Comparison of ENCODE assay signal across 24 cellular contexts in genomic region chr2:98692090-98692991, GRCh38. TPM values are rescaled to one million over a fixed set of nuclear protein-coding genes. Genes with fewer than 3 reads are reported as not detected.
DNase-seq lines count a peak whose midpoint lies in the region; ATAC-seq, FAIRE-seq and TF ChIP-seq lines count a peak whose summit lies in the region.
"Had no signal": no experiment of that assay in that cellular context is flagged by ENCODE, and none has a peak within 500 bp of the region (broad histone marks: within the 10 kb centered on the region; RNA-seq: fewer than 3 reads in every experiment).

No MANE protein-coding gene starts in this region.

- ATAC-seq in activated CD8-positive, alpha-beta T cell treated with anti-CD3 and anti-CD28 coated beads for 36 hours, result peak; percentile 67
- peak; percentile 87 for ATAC-seq in stimulated activated naive CD8-positive, alpha-beta T cell treated with anti-CD3 and anti-CD28 coated beads, Interleukin-15, amount 100 ng/mL, for 72 hours
- ATAC-seq: gastroesophageal sphincter; K562; stimulated activated naive B cell treated with anti-CD40 and anti-IgM and Interleukin-4, amounts not matched to agents 10 μg/mL and 1 μg/mL and 100 μg/mL, for 72 hours had no signal

- H3K36me3 Mint-ChIP-seq in activated CD8-positive, alpha-beta T cell treated with anti-CD3 and anti-CD28 coated beads for 36 hours (ENCODE audit: low read depth), result peaks cover 18% of the 10 kb centered on the region
- H3K36me3 Mint-ChIP-seq: stimulated activated naive B cell treated with anti-CD40 and anti-IgM and Interleukin-4, amounts not matched to agents 10 μg/mL and 1 μg/mL and 100 μg/mL, for 72 hours had no signal

- H3K27ac ChIP-seq in endothelial cell of umbilical vein (ENCODE audit: insufficient read depth, low read depth, low read length) (peak overlapping the region; percentile 46), dorsolateral prefrontal cortex (peak overlapping the region in 5 of 59 donors; percentile 18 to 77 (median 61)), Karpas-422 (ENCODE audit: low read length) (no peak overlapping the region)
- H3K27ac ChIP-seq: esophagus muscularis mucosa, gastroesophageal sphincter, psoas muscle, skin epidermis, tibial nerve, WERI-Rb-1 had no signal

- H3K4me3 Mint-ChIP-seq in activated CD8-positive, alpha-beta T cell treated with anti-CD3 and anti-CD28 coated beads for 36 hours, result peak overlapping the region; percentile 50
- peak overlapping the region; percentile 67 to 74 for H3K4me3 Mint-ChIP-seq in stimulated activated naive CD8-positive, alpha-beta T cell treated with anti-CD3 and anti-CD28 coated beads, Interleukin-15, amount 100 ng/mL, for 72 hours
- H3K4me3 Mint-ChIP-seq: stimulated activated naive B cell treated with anti-CD40 and anti-IgM and Interleukin-4, amounts not matched to agents 10 μg/mL and 1 μg/mL and 100 μg/mL, for 72 hours had no signal

- FAIRE-seq in endothelial cell of umbilical vein (lab: Jason Lieb, UNC), result no peak
- FAIRE-seq: G401.6, K562, keratinocyte had no signal

- no TSS peak for BruUV-seq in endothelial cell of umbilical vein (replicated peaks; lab: Mats Ljungman, UMichigan)

- no peak overlapping the region for H3K9ac ChIP-seq in endothelial cell of umbilical vein (replicated peaks; ENCODE audit: extremely low read depth, insufficient read depth, low read length)
- H3K9ac ChIP-seq in Karpas-422 (ENCODE audit: low read length), result no peak overlapping the region

- H3K4me1 ChIP-seq in endothelial cell of umbilical vein (ENCODE audit: control insufficient read depth, extremely low read depth, insufficient read depth, low read length) (peaks cover 14% of the 10 kb centered on the region), Karpas-422 (ENCODE audit: low read length) (no peaks in the 10 kb centered on the region)
- H3K4me1 ChIP-seq: psoas muscle had no signal

- no peaks in the 10 kb centered on the region for H3K9me1 ChIP-seq in endothelial cell of umbilical vein (replicated peaks; ENCODE audit: control insufficient read depth, extremely low read depth, insufficient read depth, low read length)

- H3K4me2 ChIP-seq in endothelial cell of umbilical vein (ENCODE audit: insufficient read depth, low read length), result no peak overlapping the region
- no peak overlapping the region for H3K4me2 ChIP-seq in Karpas-422 (ENCODE audit: low read depth, low read length, poor library complexity, severe bottlenecking)

- no peak for TF ChIP-seq POLR2A in endothelial cell of umbilical vein (IDR thresholded peaks at IDR 0.05; ENCODE audit: low read depth, low read length)

- peaks cover 82% of the 10 kb centered on the region for H3K4me1 Mint-ChIP-seq in activated CD8-positive, alpha-beta T cell treated with anti-CD3 and anti-CD28 coated beads for 36 hours (ENCODE audit: low read depth)
- H3K4me1 Mint-ChIP-seq in stimulated activated naive CD8-positive, alpha-beta T cell treated with anti-CD3 and anti-CD28 coated beads, Interleukin-15, amount 100 ng/mL, for 72 hours, result peaks cover 88% of the 10 kb centered on the region

- H3K79me2 ChIP-seq in endothelial cell of umbilical vein (ENCODE audit: control insufficient read depth, insufficient read depth, low read length), result peaks cover 84% of the 10 kb centered on the region
- no peaks in the 10 kb centered on the region for H3K79me2 ChIP-seq in Karpas-422 (ENCODE audit: low read length)

- H3K4me3 ChIP-seq in endothelial cell of umbilical vein (replicated peaks in 1 of 3; ENCODE audit: insufficient read depth in 1 of 3, low read depth in 1 of 3, low read length in 3 of 3) (no peak overlapping the region), dorsolateral prefrontal cortex (no peak overlapping the region), Karpas-422 (ENCODE audit: low read length) (no peak overlapping the region)
- H3K4me3 ChIP-seq: esophagus muscularis mucosa, gastroesophageal sphincter, K562, lung, psoas muscle, skin epidermis, tibial nerve had no signal

- H3K27me3 Mint-ChIP-seq in activated CD8-positive, alpha-beta T cell treated with anti-CD3 and anti-CD28 coated beads for 36 hours, result no peaks in the 10 kb centered on the region
- H3K27me3 Mint-ChIP-seq in stimulated activated naive CD8-positive, alpha-beta T cell treated with anti-CD3 and anti-CD28 coated beads, Interleukin-15, amount 100 ng/mL, for 72 hours, result no peaks in the 10 kb centered on the region
- H3K27me3 Mint-ChIP-seq: stimulated activated naive B cell treated with anti-CD40 and anti-IgM and Interleukin-4, amounts not matched to agents 10 μg/mL and 1 μg/mL and 100 μg/mL, for 72 hours had no signal

- no peaks in the 10 kb centered on the region for H3K36me3 ChIP-seq in endothelial cell of umbilical vein (ENCODE audit: control insufficient read depth in 2 of 2, extremely low read depth in 1 of 2, insufficient read depth in 2 of 2, low read length in 2 of 2)
- no peaks in the 10 kb centered on the region for H3K36me3 ChIP-seq in Karpas-422 (ENCODE audit: insufficient read depth, low read length)
- H3K36me3 ChIP-seq: esophagus muscularis mucosa, gastroesophageal sphincter, tibial nerve, WERI-Rb-1 had no signal

- no peaks in the 10 kb centered on the region for H3K27me3 ChIP-seq in endothelial cell of umbilical vein (ENCODE audit: control insufficient read depth in 2 of 2, insufficient read depth in 2 of 2, low read length in 2 of 2)
- H3K27me3 ChIP-seq in dorsolateral prefrontal cortex, result no peaks in the 10 kb centered on the region
- no peaks in the 10 kb centered on the region for H3K27me3 ChIP-seq in Karpas-422 (ENCODE audit: low read length)
- H3K27me3 ChIP-seq: esophagus muscularis mucosa, gastroesophageal sphincter, tibial nerve had no signal

- no peaks in the 10 kb centered on the region; the same call in 1 of the 2 replicates for H3K9me2 ChIP-seq in Karpas-422 (replicated peaks; ENCODE audit: insufficient read depth, low read length)

- POLR2A ChIA-PET in activated CD8-positive, alpha-beta T cell treated with anti-CD3 and anti-CD28 coated beads for 36 hours (lab: Charles Lee), result interaction anchor here (0.7 to 1.1 kb wide), 4 partner anchors 15 to 948 kb away, joined by 3 to 4 read pairs (median 3); no protein-coding TSS in a partner anchor
- POLR2A ChIA-PET in endothelial cell of umbilical vein (lab: Charles Lee), result no interaction called here

- H2AFZ ChIP-seq in endothelial cell of umbilical vein (ENCODE audit: low read depth, low read length), result no peak overlapping the region
- no peak overlapping the region for H2AFZ ChIP-seq in Karpas-422 (ENCODE audit: low read length)

- no peaks in the 10 kb centered on the region for H3K9me3 ChIP-seq in endothelial cell of umbilical vein (replicated peaks; ENCODE audit: control insufficient read depth, insufficient read depth, low read length)
- H3K9me3 ChIP-seq in Karpas-422 (ENCODE audit: low read length), result no peaks in the 10 kb centered on the region
- H3K9me3 ChIP-seq: esophagus muscularis mucosa, gastroesophageal sphincter, psoas muscle, tibial nerve had no signal

- H4K20me1 ChIP-seq in endothelial cell of umbilical vein (replicated peaks; ENCODE audit: control insufficient read depth, extremely low read depth, insufficient read depth, low read length) (no peaks in the 10 kb centered on the region), Karpas-422 (ENCODE audit: insufficient read depth, low read depth, low read length) (no peaks in the 10 kb centered on the region)

- intact Hi-C loops in activated CD8-positive, alpha-beta T cell treated with anti-CD3 and anti-CD28 coated beads for 36 hours (cut with micrococcal nuclease), result loop anchor here (5.0 kb wide), 1 partner anchor 35 kb away; no protein-coding TSS in a partner anchor
- intact Hi-C loops in endothelial cell of umbilical vein (cut with micrococcal nuclease) (no loop called here), dorsolateral prefrontal cortex (cut with DNase I) (no loop called here)

- CTCF ChIA-PET in activated CD8-positive, alpha-beta T cell treated with anti-CD3 and anti-CD28 coated beads for 36 hours (lab: Charles Lee), result interaction anchor here (0.8 to 2.5 kb wide), 7 partner anchors 9 to 58 kb away, joined by 3 to 13 read pairs (median 4); no protein-coding TSS in a partner anchor
- CTCF ChIA-PET in endothelial cell of umbilical vein (lab: Charles Lee), result interaction anchor here (1.3 to 1.7 kb wide), 4 partner anchors 9 to 43 kb away, joined by 5 to 6 read pairs (median 6); no protein-coding TSS in a partner anchor

- peak; percentile 38 for DNase-seq in stimulated activated CD4-positive, alpha-beta T cell treated with anti-CD3 and anti-CD28 coated beads, Interleukin-4, amount 100 ng/mL, for 24 hours
- no peak for DNase-seq in stimulated activated CD4-positive, alpha-beta T cell treated with anti-CD3 and anti-CD28 coated beads, Interleukin-12 subunit alpha, Interleukin-12 subunit beta, amount 100 ng/mL, for 4 hours
- DNase-seq in activated CD8-positive, alpha-beta T cell treated with anti-CD3 and anti-CD28 coated beads for 36 hours, result no peak
- DNase-seq in endothelial cell of umbilical vein (ENCODE audit: low read depth, low spot score) (no peak), dorsolateral prefrontal cortex (no peak), NCI-H1417 (lab: John Stamatoyannopoulos, UW) (no peak), Karpas-422 (no peak)
- peak in 1 of 2 donors; percentile 44 for DNase-seq in stimulated activated naive CD8-positive, alpha-beta T cell treated with anti-CD3 and anti-CD28 coated beads, Interleukin-15, amount 100 ng/mL, for 72 hours
- DNase-seq: effector CD8-positive, alpha-beta T cell; MM.1S; NCI-H146; NCI-H524; psoas muscle; stimulated activated CD4-positive, alpha-beta T cell treated with anti-CD3 and anti-CD28 coated beads, Interleukin-2, amount 100 ng/mL, for 24 hours; stimulated activated naive B cell treated with anti-CD40 and anti-IgM and Interleukin-4, amounts not matched to agents 10 μg/mL and 1 μg/mL and 100 μg/mL, for 72 hours; WERI-Rb-1 had no signal

- no peak for TF ChIP-seq CTCF in activated CD8-positive, alpha-beta T cell treated with anti-CD3 and anti-CD28 coated beads for 36 hours (IDR thresholded peaks at IDR 0.05)
- no peak for TF ChIP-seq CTCF in endothelial cell of umbilical vein (IDR thresholded peaks at IDR 0.05; ENCODE audit: extremely low read depth in 1 of 2, insufficient read depth in 1 of 2, low read depth in 1 of 2, low read length in 2 of 2)
- no peak for TF ChIP-seq CTCF in dorsolateral prefrontal cortex (IDR thresholded peaks at IDR 0.05 in 54 of 56, conservative IDR thresholded peaks at IDR 0.05 in 2 of 56; ENCODE audit: low read depth in 1 of 56, partially characterized antibody in 56 of 56)

- H3K27ac Mint-ChIP-seq in activated CD8-positive, alpha-beta T cell treated with anti-CD3 and anti-CD28 coated beads for 36 hours, result peak overlapping the region; percentile 95
- H3K27ac Mint-ChIP-seq in stimulated activated naive CD8-positive, alpha-beta T cell treated with anti-CD3 and anti-CD28 coated beads, Interleukin-15, amount 100 ng/mL, for 72 hours, result peak overlapping the region; percentile 89 to 92
- H3K27ac Mint-ChIP-seq: stimulated activated naive B cell treated with anti-CD40 and anti-IgM and Interleukin-4, amounts not matched to agents 10 μg/mL and 1 μg/mL and 100 μg/mL, for 72 hours had no signal

- H3K9me3 Mint-ChIP-seq in activated CD8-positive, alpha-beta T cell treated with anti-CD3 and anti-CD28 coated beads for 36 hours, result no peaks in the 10 kb centered on the region
- no peaks in the 10 kb centered on the region for H3K9me3 Mint-ChIP-seq in stimulated activated naive CD8-positive, alpha-beta T cell treated with anti-CD3 and anti-CD28 coated beads, Interleukin-15, amount 100 ng/mL, for 72 hours
- H3K9me3 Mint-ChIP-seq: stimulated activated naive B cell treated with anti-CD40 and anti-IgM and Interleukin-4, amounts not matched to agents 10 μg/mL and 1 μg/mL and 100 μg/mL, for 72 hours had no signal

- dilution Hi-C loops in endothelial cell of umbilical vein (cut with MboI; ENCODE audit: extremely low pct_ligation_motif_present, low sequenced_read_pairs), result no loop called here

RNA-seq across cellular contexts. Expression of gene MGAT4A, which starts 38.6 kb away (rescaled TPM):
- 10 to 100 TPM; 57.6 to 59.0 TPM for total RNA-seq in activated CD8-positive, alpha-beta T cell treated with anti-CD3 and anti-CD28 coated beads for 36 hours
- total RNA-seq in endothelial cell of umbilical vein (42.2 and 47.6 TPM in 2 replicates), dorsolateral prefrontal cortex (10 to 100 TPM; 42.8 to 86.5 (median 65.9) TPM)
- polyA plus RNA-seq in endothelial cell of umbilical vein, result 8.2 and 9.2 TPM in 2 replicates
- 10.0 and 11.5 TPM in 2 replicates for polyA plus RNA-seq in endothelial cell of umbilical vein (2011; cell fraction: cytosol; rRNA removed)
- 22.1 and 37.9 TPM in 2 replicates for polyA plus RNA-seq in endothelial cell of umbilical vein (2011; cell fraction: nucleus; rRNA removed)
- polyA plus RNA-seq in endothelial cell of umbilical vein (2012), result 31.6 and 54.3 TPM in 2 replicates
- 24.5 and 26.6 TPM in 2 replicates for polyA minus RNA-seq in endothelial cell of umbilical vein
- not detected for polyA minus RNA-seq in endothelial cell of umbilical vein (2011; cell fraction: cytosol; rRNA and poly(A)+ RNA removed)
- 28.3 and 39.7 TPM in 2 replicates for polyA minus RNA-seq in endothelial cell of umbilical vein (2011; cell fraction: nucleus; rRNA and poly(A)+ RNA removed)
- total RNA-seq in Karpas-422 (2014; rRNA removed; shearing (Covaris generic); ENCODE audit: low replicate concordance), result 0.15 and 0.43 TPM in 2 replicates

Comparison
In these comparisons a context has a peak if more than half of its experiments do, and no peak if none do; other contexts are left out.
1. RNA of gene MGAT4A, which starts 38.6 kb away (total RNA-seq): 42.8 to 86.5 TPM in dorsolateral prefrontal cortex, 57.6 to 59.0 TPM in activated CD8-positive, alpha-beta T cell treated with anti-CD3 and anti-CD28 coated beads for 36 hours and 42.2 to 47.6 TPM in endothelial cell of umbilical vein; 0.15 to 0.43 TPM in Karpas-422; every median in the first group is over 10 times any median in the second.